Comparison of ENCODE assay signal across 29 cellular contexts in genomic region chr4:185624248-185624568, GRCh38.
"Had no signal": no experiment of that assay in that cellular context is flagged by ENCODE, and none has a peak within 500 bp of the region (broad histone marks: within the 10 kb centered on the region; RNA-seq: fewer than 3 reads in every experiment).

No MANE protein-coding gene starts in this region.

- H3K27me3 ChIP-seq: colonic mucosa, esophagus squamous epithelium, pancreas, stomach, suprapubic skin, tibial artery had no signal

- H3K27ac ChIP-seq: colonic mucosa, epithelial cell of prostate, esophagus squamous epithelium, pancreas, psoas muscle, stomach, suprapubic skin, WERI-Rb-1 had no signal

- H3K36me3 Mint-ChIP-seq: activated naive CD8-positive, alpha-beta T cell; memory B cell; naive thymus-derived CD4-positive, alpha-beta T cell; stimulated activated naive B cell treated with anti-CD40 and anti-IgM and Interleukin-4, amounts not matched to agents 10 μg/mL and 1 μg/mL and 100 μg/mL, for 72 hours had no signal

- H3K4me1 ChIP-seq: colonic mucosa, esophagus squamous epithelium, pancreas, psoas muscle, suprapubic skin had no signal

- ATAC-seq: activated CD4-positive, CD25-positive, alpha-beta regulatory T cell treated with anti-CD3 and anti-CD28 coated beads, Interleukin-2, amount 50 U/mL, for 24 hours; naive thymus-derived CD4-positive, alpha-beta T cell; pancreas; psoas muscle; stimulated activated naive B cell treated with anti-CD40 and anti-IgM and Interleukin-4, amounts not matched to agents 10 μg/mL and 1 μg/mL and 100 μg/mL, for 72 hours had no signal

- H3K4me3 ChIP-seq: colonic mucosa, esophagus squamous epithelium, pancreas, psoas muscle, stomach, suprapubic skin, tibial artery had no signal

- H3K9me3 Mint-ChIP-seq: memory B cell had no signal

- H3K27ac Mint-ChIP-seq: activated naive CD8-positive, alpha-beta T cell; memory B cell; naive thymus-derived CD4-positive, alpha-beta T cell; stimulated activated naive B cell treated with anti-CD40 and anti-IgM and Interleukin-4, amounts not matched to agents 10 μg/mL and 1 μg/mL and 100 μg/mL, for 72 hours had no signal

- H3K9me3 ChIP-seq: colonic mucosa, esophagus squamous epithelium, pancreas, psoas muscle, stomach, suprapubic skin, tibial artery had no signal

- DNase-seq: activated CD4-positive, alpha-beta T cell treated with anti-CD3 and anti-CD28 coated beads for 48 hours; activated CD4-positive, alpha-beta T cell treated with anti-CD3 and anti-CD28 coated beads, Interleukin-2, amount 50 U/mL, for 48 hours; activated CD8-positive, alpha-beta memory T cell treated with anti-CD3 and anti-CD28 coated beads for 24 hours; activated effector memory CD4-positive, alpha-beta T cell treated with Interleukin-2 at 50 U/mL for 16 hours; activated naive CD4-positive, alpha-beta T cell treated with Interleukin-2 at 50 U/mL for 16 hours; anterior cingulate cortex; cerebellar nuclear complex; colonic mucosa; effector CD8-positive, alpha-beta T cell; esophagus squamous epithelium; foreskin melanocyte; hippocampal formation; left cardiac atrium; midbrain; naive thymus-derived CD4-positive, alpha-beta T cell; pancreas; psoas muscle; stimulated activated CD4-positive, alpha-beta T cell treated with anti-CD3 and anti-CD28 coated beads, Interleukin-15, amount 100 ng/mL, for 24 hours; stimulated activated CD4-positive, alpha-beta T cell treated with anti-CD3 and anti-CD28 coated beads, Interleukin-2, amount 100 ng/mL, for 24 hours; stimulated activated naive B cell treated with anti-CD40 and anti-IgM and Interleukin-4, amounts not matched to agents 10 μg/mL and 1 μg/mL and 100 μg/mL, for 72 hours; stomach; T1000; tibial artery; WERI-Rb-1 had no signal

- H3K4me3 Mint-ChIP-seq: activated naive CD8-positive, alpha-beta T cell; memory B cell; naive thymus-derived CD4-positive, alpha-beta T cell; stimulated activated naive B cell treated with anti-CD40 and anti-IgM and Interleukin-4, amounts not matched to agents 10 μg/mL and 1 μg/mL and 100 μg/mL, for 72 hours had no signal

- H3K4me1 Mint-ChIP-seq: memory B cell; naive thymus-derived CD4-positive, alpha-beta T cell; stimulated activated naive B cell treated with anti-CD40 and anti-IgM and Interleukin-4, amounts not matched to agents 10 μg/mL and 1 μg/mL and 100 μg/mL, for 72 hours had no signal

- H3K36me3 ChIP-seq: colonic mucosa, WERI-Rb-1 had no signal
